In the genomic region with DNA sequence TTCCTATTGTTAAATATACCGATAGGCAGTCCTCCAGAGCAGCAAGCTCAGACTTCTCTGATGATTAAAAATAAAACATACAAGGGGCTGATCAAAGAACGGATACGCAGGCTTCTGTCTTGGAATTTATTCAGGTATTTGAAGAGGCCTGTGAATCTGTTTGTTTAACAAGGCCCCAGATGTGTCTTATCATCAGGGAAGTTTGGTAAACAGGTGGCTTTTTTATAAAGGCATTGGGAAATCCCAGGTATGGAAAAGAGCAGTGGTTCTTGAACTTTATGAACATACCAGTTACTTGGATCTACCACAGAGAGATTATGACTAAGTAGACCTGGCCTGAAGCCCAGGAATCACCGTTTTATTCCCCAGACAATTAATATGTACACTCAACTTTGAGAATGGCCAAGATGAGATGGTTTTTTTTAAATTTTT, we compare ENCODE assay signal across 13 cellular contexts. TPM values are rescaled to one million over a fixed set of nuclear protein-coding genes. Genes with fewer than 3 reads are reported as not detected.
DNase-seq lines count a peak whose midpoint lies in the region; ATAC-seq, FAIRE-seq and TF ChIP-seq lines count a peak whose summit lies in the region.
"Had no signal": no experiment of that assay in that cellular context is flagged by ENCODE, and none has a peak within 500 bp of the region (broad histone marks: within the 10 kb centered on the region; RNA-seq: fewer than 3 reads in every experiment).

No MANE protein-coding gene starts in this region.

- no peak for FAIRE-seq in GM19239 (lab: Jason Lieb, UNC)

- H3K36me3 Mint-ChIP-seq in activated CD8-positive, alpha-beta memory T cell treated with anti-CD3 and anti-CD28 coated beads, Interleukin-2, amount 10 ng/mL, durations not matched to agents 7 days and 5 days = no peaks in the 10 kb centered on the region

- DNase-seq in AG09309 (ENCODE audit: low read depth) (peak; percentile 87), HT-29 (ENCODE audit: low spot score) (peak; percentile 92), astrocyte of the spinal cord (ENCODE audit: low read depth, low spot score) (peak; percentile 97), left lobe of liver (ENCODE audit: low spot score) (no peak), NCI-H526 treated with DMSO at 0.1 percent for 48 hours (lab: John Stamatoyannopoulos, UW) (no peak), GM19239 (ENCODE audit: insufficient read length, low spot score) (no peak)
- no peak for DNase-seq in activated CD8-positive, alpha-beta memory T cell treated with anti-CD3 and anti-CD28 coated beads, Interleukin-2, amount 10 ng/mL, durations not matched to agents 7 days and 5 days
- DNase-seq: activated effector memory CD4-positive, alpha-beta T cell treated with Interleukin-2 at 50 U/mL for 16 hours; CD4-positive, alpha-beta T cell; NCI-H1048; ovary had no signal

- H3K4me3 Mint-ChIP-seq in activated CD8-positive, alpha-beta memory T cell treated with anti-CD3 and anti-CD28 coated beads, Interleukin-2, amount 10 ng/mL, durations not matched to agents 7 days and 5 days = no peak overlapping the region
- H3K4me3 Mint-ChIP-seq: CD4-positive, alpha-beta T cell had no signal

- ATAC-seq in left lobe of liver = peak; percentile 47
- no peak for ATAC-seq in activated CD8-positive, alpha-beta memory T cell treated with anti-CD3 and anti-CD28 coated beads, Interleukin-2, amount 10 ng/mL, durations not matched to agents 7 days and 5 days
- ATAC-seq in GM21381 (IDR thresholded peaks at IDR 0.05; ENCODE audit: unreplicated experiment) = no peak

- no peak for TF ChIP-seq CTCF in AG09309 (IDR thresholded peaks at IDR 0.05; ENCODE audit: control insufficient read depth, insufficient read depth, low read depth, low read length, missing control alignments)
- no peak for TF ChIP-seq CTCF in astrocyte of the spinal cord (IDR thresholded peaks at IDR 0.05; ENCODE audit: low read depth, low read length)

- in situ Hi-C loops in astrocyte of the spinal cord (cut with HindIII; ENCODE audit: low sequenced_read_pairs) = no loop called here

- no peaks in the 10 kb centered on the region for H3K4me1 Mint-ChIP-seq in activated CD8-positive, alpha-beta memory T cell treated with anti-CD3 and anti-CD28 coated beads, Interleukin-2, amount 10 ng/mL, durations not matched to agents 7 days and 5 days

- CTCF ChIA-PET in activated CD8-positive, alpha-beta memory T cell treated with anti-CD3 and anti-CD28 coated beads, Interleukin-2, amount 10 ng/mL, durations not matched to agents 7 days and 5 days (lab: Charles Lee) = no interaction called here

- no peaks in the 10 kb centered on the region for H3K9me3 Mint-ChIP-seq in activated CD8-positive, alpha-beta memory T cell treated with anti-CD3 and anti-CD28 coated beads, Interleukin-2, amount 10 ng/mL, durations not matched to agents 7 days and 5 days (ENCODE audit: low read depth)
- H3K9me3 Mint-ChIP-seq: CD4-positive, alpha-beta T cell had no signal

- peaks cover 15% of the 10 kb centered on the region for H3K27me3 Mint-ChIP-seq in activated CD8-positive, alpha-beta memory T cell treated with anti-CD3 and anti-CD28 coated beads, Interleukin-2, amount 10 ng/mL, durations not matched to agents 7 days and 5 days

- no peak overlapping the region for H3K27ac Mint-ChIP-seq in activated CD8-positive, alpha-beta memory T cell treated with anti-CD3 and anti-CD28 coated beads, Interleukin-2, amount 10 ng/mL, durations not matched to agents 7 days and 5 days
- H3K27ac Mint-ChIP-seq: CD4-positive, alpha-beta T cell had no signal

- H3K4me3 ChIP-seq in AG09309 (ENCODE audit: control insufficient read depth, low read depth, low read length) (no peak overlapping the region), astrocyte of the spinal cord (ENCODE audit: low read depth, low read length) (no peak overlapping the region)
- H3K4me3 ChIP-seq: ovary had no signal

RNA-seq across cellular contexts. Expression of a gene that starts 47.9 kb away (rescaled TPM):
- total RNA-seq in HT-29 (2014; rRNA removed; shearing (Covaris generic)) = 48.2 and 50.8 TPM in 2 replicates
- total RNA-seq in left lobe of liver = 22.1 TPM
- not detected for total RNA-seq in activated CD8-positive, alpha-beta memory T cell treated with anti-CD3 and anti-CD28 coated beads, Interleukin-2, amount 10 ng/mL, durations not matched to agents 7 days and 5 days
- total RNA-seq: CD4-positive, alpha-beta T cell; dermis microvascular lymphatic vessel endothelial cell had no signal

Comparison
In these comparisons a context has a peak if more than half of its experiments do, and no peak if none do; other contexts are left out.
1. DNase-seq: peak in AG09309 (single experiment), HT-29 (single experiment) and astrocyte of the spinal cord (single experiment); none in left lobe of liver (single experiment), NCI-H526 treated with DMSO at 0.1 percent for 48 hours (single experiment), activated CD8-positive, alpha-beta memory T cell treated with anti-CD3 and anti-CD28 coated beads, Interleukin-2, amount 10 ng/mL, durations not matched to agents 7 days and 5 days (single experiment) and GM19239 (single experiment).
2. RNA of a gene that starts 47.9 kb away (total RNA-seq): 48.2 to 50.8 TPM in HT-29 and 22.1 TPM in left lobe of liver (single experiment); not detected in activated CD8-positive, alpha-beta memory T cell treated with anti-CD3 and anti-CD28 coated beads, Interleukin-2, amount 10 ng/mL, durations not matched to agents 7 days and 5 days; every median in the first group is over 10 times any median in the second.